ENCODE assay signal across 12 cellular contexts in the genomic region with DNA sequence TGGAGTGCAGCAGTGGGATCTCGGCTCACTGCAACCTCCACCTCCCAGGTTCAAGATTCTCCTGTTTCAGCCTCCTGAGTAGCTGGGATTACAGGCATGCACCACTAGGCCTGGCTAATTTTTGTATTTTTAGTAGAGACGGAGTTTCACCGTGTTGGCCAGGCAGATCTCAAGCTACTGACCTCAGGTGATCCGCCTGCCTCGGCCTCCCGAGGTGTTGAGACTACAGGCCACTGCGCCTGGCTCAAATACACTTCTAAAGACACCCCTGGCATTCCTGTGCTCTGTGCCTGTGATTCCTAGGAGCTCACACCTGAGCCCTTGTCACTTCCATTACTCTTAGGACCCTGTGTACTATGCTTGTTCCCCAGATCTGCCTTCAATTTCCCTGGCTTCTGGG. TPM values are rescaled to one million over a fixed set of nuclear protein-coding genes. Genes with fewer than 3 reads are reported as not detected.
DNase-seq lines count a peak whose midpoint lies in the region; ATAC-seq, FAIRE-seq and TF ChIP-seq lines count a peak whose summit lies in the region.
"Not testable (repeated sequence)": the region's sequence is repeated elsewhere in the genome, so short reads cannot be mapped to it uniquely, and the experiment has no call there.
"Had no signal": no experiment of that assay in that cellular context is flagged by ENCODE, and none has a peak within 500 bp of the region (broad histone marks: within the 10 kb centered on the region; RNA-seq: fewer than 3 reads in every experiment).

No MANE protein-coding gene starts in this region.

- not testable (repeated sequence) for H3K9me2 ChIP-seq in GM23338 (ENCODE audit: insufficient read depth); hepatocyte (replicated peaks; ENCODE audit: insufficient read depth)

- peak overlapping the region; percentile 83 for H3K4me3 Mint-ChIP-seq in GM23338
- H3K4me3 Mint-ChIP-seq in T-helper 1 cell treated with Interleukin-12 subunit alpha and Interleukin-12 subunit beta and Interleukin-4 antibody, amounts not matched to agents 30 μg/mL and 1 μg/mL, for 36 hours, result peak overlapping the region; percentile 38
- peak overlapping the region; percentile 87 for H3K4me3 Mint-ChIP-seq in activated T-cell treated with anti-CD3 and anti-CD28 coated beads, Interleukin-2, amount 50 U/mL, for 4 hours
- H3K4me3 Mint-ChIP-seq in astrocyte (ENCODE audit: unreplicated experiment), result peak overlapping the region; percentile 62
- peak overlapping the region; percentile 95 to 99 (median 98) for H3K4me3 Mint-ChIP-seq in nephron
- H3K4me3 Mint-ChIP-seq in stimulated activated naive CD8-positive, alpha-beta T cell treated with anti-CD3 and anti-CD28 coated beads, Interleukin-15, amount 100 ng/mL, for 72 hours, result peak overlapping the region; percentile 92 to 96

- H3K9ac ChIP-seq in astrocyte (ENCODE audit: low read length), result not testable (repeated sequence)

- H3K27me3 Mint-ChIP-seq in GM23338 (ENCODE audit: insufficient read depth, low read depth, poor library complexity), result peaks cover 25% of the 10 kb centered on the region
- peaks cover 32% of the 10 kb centered on the region for H3K27me3 Mint-ChIP-seq in T-helper 1 cell treated with Interleukin-12 subunit alpha and Interleukin-12 subunit beta and Interleukin-4 antibody, amounts not matched to agents 30 μg/mL and 1 μg/mL, for 36 hours (ENCODE audit: low read depth)
- H3K27me3 Mint-ChIP-seq in activated T-cell treated with anti-CD3 and anti-CD28 coated beads, Interleukin-2, amount 50 U/mL, for 4 hours (ENCODE audit: low read depth); stimulated activated naive CD8-positive, alpha-beta T cell treated with anti-CD3 and anti-CD28 coated beads, Interleukin-15, amount 100 ng/mL, for 72 hours: not testable (repeated sequence)
- H3K27me3 Mint-ChIP-seq in astrocyte (ENCODE audit: low read depth, unreplicated experiment), result peaks cover 16% of the 10 kb centered on the region
- H3K27me3 Mint-ChIP-seq in nephron (ENCODE audit: low read depth), result peaks cover 11% of the 10 kb centered on the region

- H3K36me3 ChIP-seq in GM23338 (ENCODE audit: insufficient read depth); astrocyte (ENCODE audit: insufficient read depth, low read length); hepatocyte (replicated peaks; ENCODE audit: insufficient read depth, low read depth): not testable (repeated sequence)

- H2AFZ ChIP-seq in GM23338, result peak overlapping the region; percentile 74; the same call in 1 of the 2 replicates
- not testable (repeated sequence) for H2AFZ ChIP-seq in astrocyte (ENCODE audit: low read depth, low read length); hepatocyte

- H3K27ac ChIP-seq in GM23338 (ENCODE audit: low read depth); astrocyte (ENCODE audit: low read depth, low read length): not testable (repeated sequence)
- peak overlapping the region; percentile 98 for H3K27ac ChIP-seq in hepatocyte

- not testable (repeated sequence) for H3K27ac Mint-ChIP-seq in GM23338
- H3K27ac Mint-ChIP-seq in T-helper 1 cell treated with Interleukin-12 subunit alpha and Interleukin-12 subunit beta and Interleukin-4 antibody, amounts not matched to agents 30 μg/mL and 1 μg/mL, for 36 hours, result peak overlapping the region; percentile 22
- peak overlapping the region; percentile 47 for H3K27ac Mint-ChIP-seq in astrocyte (ENCODE audit: unreplicated experiment)
- peak overlapping the region; percentile 87 to 94 (median 90) for H3K27ac Mint-ChIP-seq in nephron
- H3K27ac Mint-ChIP-seq in stimulated activated naive CD8-positive, alpha-beta T cell treated with anti-CD3 and anti-CD28 coated beads, Interleukin-15, amount 100 ng/mL, for 72 hours, result peak overlapping the region in 1 of 2 donors; percentile 20

- TF ChIP-seq CTCF in GM23338 (conservative IDR thresholded peaks at IDR 0.05; ENCODE audit: low read depth in 2 of 2); astrocyte (IDR thresholded peaks at IDR 0.05; ENCODE audit: insufficient read depth, low read depth, low read length); hepatocyte (IDR thresholded peaks at IDR 0.05; ENCODE audit: poor library complexity); nephron (IDR thresholded peaks at IDR 0.05; ENCODE audit: unreplicated experiment in 3 of 3): not testable (repeated sequence)

- H3K79me2 ChIP-seq in GM23338 (replicated peaks; ENCODE audit: insufficient read depth); hepatocyte: not testable (repeated sequence)
- peaks cover 14% of the 10 kb centered on the region for H3K79me2 ChIP-seq in astrocyte (ENCODE audit: insufficient read depth, low read length)

- peak overlapping the region; percentile 63; the same call in 1 of the 2 replicates for H3K4me3 ChIP-seq in GM23338
- not testable (repeated sequence) for H3K4me3 ChIP-seq in astrocyte (ENCODE audit: insufficient read depth, low read depth, low read length); hepatocyte

- peaks cover 18% of the 10 kb centered on the region for H3K36me3 Mint-ChIP-seq in GM23338 (ENCODE audit: low read depth)
- H3K36me3 Mint-ChIP-seq in T-helper 1 cell treated with Interleukin-12 subunit alpha and Interleukin-12 subunit beta and Interleukin-4 antibody, amounts not matched to agents 30 μg/mL and 1 μg/mL, for 36 hours (ENCODE audit: low read depth), result peaks cover 19% of the 10 kb centered on the region
- not testable (repeated sequence) for H3K36me3 Mint-ChIP-seq in activated T-cell treated with anti-CD3 and anti-CD28 coated beads, Interleukin-2, amount 50 U/mL, for 4 hours (ENCODE audit: insufficient read depth)
- peaks cover 10% of the 10 kb centered on the region for H3K36me3 Mint-ChIP-seq in astrocyte (ENCODE audit: low read depth, unreplicated experiment)
- peaks cover 10% of the 10 kb centered on the region for H3K36me3 Mint-ChIP-seq in nephron (ENCODE audit: low read depth)

- not testable (repeated sequence) for H3K9me3 Mint-ChIP-seq in GM23338; T-helper 1 cell treated with Interleukin-12 subunit alpha and Interleukin-12 subunit beta and Interleukin-4 antibody, amounts not matched to agents 30 μg/mL and 1 μg/mL, for 36 hours; activated T-cell treated with anti-CD3 and anti-CD28 coated beads, Interleukin-2, amount 50 U/mL, for 4 hours; astrocyte (ENCODE audit: unreplicated experiment); nephron; stimulated activated naive CD8-positive, alpha-beta T cell treated with anti-CD3 and anti-CD28 coated beads, Interleukin-15, amount 100 ng/mL, for 72 hours

- not testable (repeated sequence) for DNase-seq in GM23338 (ENCODE audit: low spot score); activated T-cell treated with anti-CD3 and anti-CD28 coated beads, Interleukin-2, amount 50 U/mL, for 4 hours; astrocyte (ENCODE audit: low read depth); hepatocyte (ENCODE audit: low spot score); stimulated activated naive CD8-positive, alpha-beta T cell treated with anti-CD3 and anti-CD28 coated beads, Interleukin-15, amount 100 ng/mL, for 72 hours

- H3K9me3 ChIP-seq in astrocyte (ENCODE audit: insufficient read depth, low read depth, low read length); hepatocyte (ENCODE audit: low read depth): not testable (repeated sequence)

- H3K4me2 ChIP-seq in GM23338 (peak overlapping the region; percentile 96), hepatocyte (peak overlapping the region; percentile 91)
- not testable (repeated sequence) for H3K4me2 ChIP-seq in astrocyte (ENCODE audit: low read length)

- not testable (repeated sequence) for H3K4me1 ChIP-seq in GM23338 (ENCODE audit: insufficient read depth)
- H3K4me1 ChIP-seq in astrocyte (ENCODE audit: insufficient read depth, low read length) (peaks cover 11% of the 10 kb centered on the region), hepatocyte (ENCODE audit: insufficient read depth) (peaks cover 32% of the 10 kb centered on the region)

- not testable (repeated sequence) for ATAC-seq in GM23338; activated T-cell treated with anti-CD3 and anti-CD28 coated beads, Interleukin-2, amount 50 U/mL, for 4 hours; stimulated activated naive CD8-positive, alpha-beta T cell treated with anti-CD3 and anti-CD28 coated beads, Interleukin-15, amount 100 ng/mL, for 72 hours

- H4K20me1 ChIP-seq in GM23338 (replicated peaks; ENCODE audit: insufficient read depth); hepatocyte (ENCODE audit: insufficient read depth, poor library complexity, severe bottlenecking): not testable (repeated sequence)
- peaks cover 25% of the 10 kb centered on the region for H4K20me1 ChIP-seq in astrocyte (ENCODE audit: insufficient read depth, low read length)

- H3K27me3 ChIP-seq in GM23338 (ENCODE audit: insufficient read depth) (peaks cover 22% of the 10 kb centered on the region), astrocyte (ENCODE audit: insufficient read depth, low read length) (peaks cover 11% of the 10 kb centered on the region)
- not testable (repeated sequence) for H3K27me3 ChIP-seq in hepatocyte

- 77% methylated on average over 7 of the region's 7 CpGs for WGBS in hepatocyte (ENCODE audit: low lambda C conversion rate, missing lambda C conversion rate)

- not testable (repeated sequence) for FAIRE-seq in astrocyte (lab: Jason Lieb, UNC)

- peaks cover 16% of the 10 kb centered on the region for H3F3A ChIP-seq in GM23338 (replicated peaks; ENCODE audit: low read depth)

- H3K4me1 Mint-ChIP-seq in GM23338, result peaks cover 33% of the 10 kb centered on the region
- H3K4me1 Mint-ChIP-seq in T-helper 1 cell treated with Interleukin-12 subunit alpha and Interleukin-12 subunit beta and Interleukin-4 antibody, amounts not matched to agents 30 μg/mL and 1 μg/mL, for 36 hours (ENCODE audit: low read depth), result peaks cover 25% of the 10 kb centered on the region
- peaks cover 45% of the 10 kb centered on the region for H3K4me1 Mint-ChIP-seq in activated T-cell treated with anti-CD3 and anti-CD28 coated beads, Interleukin-2, amount 50 U/mL, for 4 hours (ENCODE audit: low read depth)
- peaks cover 19% of the 10 kb centered on the region for H3K4me1 Mint-ChIP-seq in astrocyte (ENCODE audit: low read depth, unreplicated experiment)
- H3K4me1 Mint-ChIP-seq in nephron, result peaks cover 47% of the 10 kb centered on the region
- H3K4me1 Mint-ChIP-seq in stimulated activated naive CD8-positive, alpha-beta T cell treated with anti-CD3 and anti-CD28 coated beads, Interleukin-15, amount 100 ng/mL, for 72 hours, result peaks cover 48% of the 10 kb centered on the region

RNA-seq across cellular contexts. Expression of a gene that starts 13.6 kb away (rescaled TPM):
- 98.3 and 118 TPM in 2 replicates for total RNA-seq in GM23338 (2014; rRNA removed; shearing (Covaris generic))
- polyA plus RNA-seq in GM23338 (2016; fragmentation: Nextera tagmentation; extraction: Ambion mirVana), result 55.8 and 59.9 TPM in 2 replicates
- 10 to 100 TPM; 86.3 to 95.4 (median 89.4) TPM for total RNA-seq in activated T-cell treated with anti-CD3 and anti-CD28 coated beads, Interleukin-2, amount 50 U/mL, for 4 hours
- total RNA-seq in astrocyte, result 82.1 and 84.6 TPM in 2 replicates
- total RNA-seq in hepatocyte, result 84.4 and 88.4 TPM in 2 replicates
- polyA plus RNA-seq in hepatocyte, result 119 and 121 TPM in 2 replicates

RNA-seq across cellular contexts. Expression of a gene that starts 34.5 kb away (rescaled TPM):
- 27.4 and 32.6 TPM in 2 replicates for total RNA-seq in GM23338 (2014; rRNA removed; shearing (Covaris generic))
- 23.0 and 29.0 TPM in 2 replicates for polyA plus RNA-seq in GM23338 (2016; fragmentation: Nextera tagmentation; extraction: Ambion mirVana)
- 10 to 100 TPM; 26.6 to 34.9 (median 30.0) TPM for total RNA-seq in activated T-cell treated with anti-CD3 and anti-CD28 coated beads, Interleukin-2, amount 50 U/mL, for 4 hours
- 18.8 and 21.0 TPM in 2 replicates for total RNA-seq in astrocyte
- 20.2 and 29.1 TPM in 2 replicates for total RNA-seq in hepatocyte
- 49.3 and 60.8 TPM in 2 replicates for polyA plus RNA-seq in hepatocyte

RNA-seq across cellular contexts. Expression of a gene that starts 37.2 kb away (rescaled TPM):
- total RNA-seq in GM23338 (2014; rRNA removed; shearing (Covaris generic)), result not detected in 2 replicates
- polyA plus RNA-seq in GM23338 (2016; fragmentation: Nextera tagmentation; extraction: Ambion mirVana) (not detected in 2 replicates), hepatocyte (0.86 and 2.0 TPM in 2 replicates)
- total RNA-seq in activated T-cell treated with anti-CD3 and anti-CD28 coated beads, Interleukin-2, amount 50 U/mL, for 4 hours, result under 1 TPM in 1 of 3 donors, not detected in 2; 0.87 TPM
- total RNA-seq in astrocyte (2.5 TPM in 2 replicates), hepatocyte (0.88 TPM in 1 of 2 replicates, not detected in the other)
- total RNA-seq: fibroblast of villous mesenchyme, Right ventricle myocardium inferior had no signal

RNA-seq across cellular contexts. Expression of a gene that starts 37.7 kb away (rescaled TPM):
- total RNA-seq in GM23338 (2014; rRNA removed; shearing (Covaris generic)), result not detected in 2 replicates
- polyA plus RNA-seq in GM23338 (2016; fragmentation: Nextera tagmentation; extraction: Ambion mirVana) (0.39 TPM in 1 of 2 replicates, not detected in the other), hepatocyte (0.50 and 1.7 TPM in 2 replicates)
- total RNA-seq in activated T-cell treated with anti-CD3 and anti-CD28 coated beads, Interleukin-2, amount 50 U/mL, for 4 hours, result under 1 TPM; 0.38 to 0.50 (median 0.38) TPM
- total RNA-seq in astrocyte (not detected in 2 replicates), hepatocyte (1.1 and 1.4 TPM in 2 replicates)
- total RNA-seq: fibroblast of villous mesenchyme, HT1080, Right ventricle myocardium inferior, skeletal muscle tissue had no signal
- polyA plus RNA-seq: esophagus had no signal

Comparison
In these comparisons a context has a peak if more than half of its experiments do, and no peak if none do; other contexts are left out.
1. H3K4me3 Mint-ChIP-seq: peak in every context shown above with its lines; median percentile 98 in nephron; 94 in stimulated activated naive CD8-positive, alpha-beta T cell treated with anti-CD3 and anti-CD28 coated beads, Interleukin-15, amount 100 ng/mL, for 72 hours; 87 in activated T-cell treated with anti-CD3 and anti-CD28 coated beads, Interleukin-2, amount 50 U/mL, for 4 hours; 83 in GM23338; 62 in astrocyte; 38 in T-helper 1 cell treated with Interleukin-12 subunit alpha and Interleukin-12 subunit beta and Interleukin-4 antibody, amounts not matched to agents 30 μg/mL and 1 μg/mL, for 36 hours.